ENCODE assay signal across 16 cellular contexts in genomic region chr12:67885370-67886169, GRCh38.
DNase-seq lines count a peak whose midpoint lies in the region; ATAC-seq and TF ChIP-seq lines count a peak whose summit lies in the region.
"Had no signal": no experiment of that assay in that cellular context is flagged by ENCODE, and none has a peak within 500 bp of the region (broad histone marks: within the 10 kb centered on the region; RNA-seq: fewer than 3 reads in every experiment).

No MANE protein-coding gene starts in this region.

- DNase-seq in Right ventricle myocardium superior: no peak
- no peak for DNase-seq in right atrium auricular region (ENCODE audit: low spot score)
- DNase-seq in esophagus muscularis mucosa (ENCODE audit: extremely low spot score): no peak
- DNase-seq in myocyte (ENCODE audit: low read depth): peak; percentile 33
- DNase-seq in hippocampal formation (lab: John Stamatoyannopoulos, UW): no peak
- DNase-seq: 8988T; CD4-positive, alpha-beta memory T cell; dermis blood vessel endothelial cell; NCI-H2029 treated with DMSO at 0.1 percent for 48 hours; NCI-H526 treated with DMSO at 0.1 percent for 48 hours; PC-3; stimulated activated CD4-positive, alpha-beta T cell treated with anti-CD3 and anti-CD28 coated beads, Interleukin-15, amount 100 ng/mL, for 24 hours; WERI-Rb-1 had no signal

- intact Hi-C loops in Right ventricle myocardium superior (cut with DNase I): no loop called here
- intact Hi-C loops in esophagus muscularis mucosa (cut with DNase I): no loop called here

- H3K4me1 ChIP-seq in right atrium auricular region (peaks cover 0 to 8% of the 10 kb centered on the region in 2 donors), esophagus muscularis mucosa (peaks cover 0 to 24% (median 13%) of the 10 kb centered on the region in 4 donors)

- peak; percentile 55 for ATAC-seq in Right ventricle myocardium superior (ENCODE audit: poor library complexity)
- no peak for ATAC-seq in HG03175 (IDR thresholded peaks at IDR 0.05; ENCODE audit: unreplicated experiment)
- no peak for ATAC-seq in GM21390 (IDR thresholded peaks at IDR 0.05; ENCODE audit: unreplicated experiment)
- ATAC-seq in HG03280 (IDR thresholded peaks at IDR 0.05; ENCODE audit: unreplicated experiment): no peak
- ATAC-seq: PC-3 had no signal

- 39% methylated on average over 7 of the region's 7 CpGs for WGBS in esophagus muscularis mucosa

- H3K27ac ChIP-seq in right atrium auricular region (peak overlapping the region in 1 of 2 donors; percentile 11), esophagus muscularis mucosa (replicated peaks in 1 of 4) (peak overlapping the region; percentile 48 to 63 (median 53))
- H3K27ac ChIP-seq: WERI-Rb-1 had no signal

- TF ChIP-seq POLR2A in esophagus muscularis mucosa (IDR thresholded peaks at IDR 0.05; ENCODE audit: low read depth): no peak

- TF ChIP-seq CTCF in right atrium auricular region (IDR thresholded peaks at IDR 0.05) (no peak), esophagus muscularis mucosa (IDR thresholded peaks at IDR 0.05) (no peak)

- no peak for TF ChIP-seq EP300 in esophagus muscularis mucosa (IDR thresholded peaks at IDR 0.05)

- H3K4me3 ChIP-seq in right atrium auricular region (no peak overlapping the region), esophagus muscularis mucosa (no peak overlapping the region)

- H3K9me3 ChIP-seq in right atrium auricular region (no peaks in the 10 kb centered on the region), esophagus muscularis mucosa (no peaks in the 10 kb centered on the region)

- H3K36me3 ChIP-seq in right atrium auricular region (no peaks in the 10 kb centered on the region), esophagus muscularis mucosa (no peaks in the 10 kb centered on the region)
- H3K36me3 ChIP-seq: WERI-Rb-1 had no signal

- H3K27me3 ChIP-seq in right atrium auricular region: no peaks in the 10 kb centered on the region
- H3K27me3 ChIP-seq in esophagus muscularis mucosa: no peaks in the 10 kb centered on the region
